In the genomic region with DNA sequence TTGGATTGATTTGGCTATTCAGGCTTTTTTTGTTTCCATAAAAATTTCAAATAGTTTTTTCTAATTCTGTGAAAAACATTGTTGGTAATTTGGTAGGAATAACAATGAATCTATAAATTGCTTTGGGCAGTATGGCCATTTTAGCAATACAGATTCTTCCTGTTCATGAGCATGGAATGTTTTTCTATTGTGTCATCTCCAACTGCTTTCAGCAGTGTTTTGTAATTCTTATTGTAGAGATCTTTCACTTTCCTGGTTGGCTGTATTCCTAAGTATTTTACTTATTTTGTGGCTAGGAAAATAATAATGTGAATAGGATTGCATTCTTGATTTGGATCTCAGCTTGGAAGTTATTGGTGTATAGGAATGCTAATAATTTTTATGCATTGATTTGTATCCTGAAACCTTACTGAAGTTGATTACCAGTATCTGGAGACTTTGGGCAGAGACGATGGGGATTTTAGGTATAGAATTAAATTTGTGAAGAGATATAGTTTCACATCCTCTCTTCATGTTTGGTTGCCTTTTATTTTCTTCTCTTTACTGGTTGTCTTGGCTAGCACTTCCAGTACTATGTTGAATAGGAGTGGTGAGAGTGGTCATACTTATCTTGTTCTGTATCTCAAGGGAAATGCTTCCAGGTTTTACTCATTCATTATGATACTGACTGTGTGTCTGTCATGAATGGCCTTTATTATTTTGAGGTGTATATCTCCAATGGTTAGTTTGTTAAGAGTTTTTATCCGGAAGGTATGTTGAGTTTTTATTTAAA, we compare ENCODE assay signal across 15 cellular contexts. TPM values are rescaled to one million over a fixed set of nuclear protein-coding genes. Genes with fewer than 3 reads are reported as not detected.
DNase-seq lines count a peak whose midpoint lies in the region; ATAC-seq lines count a peak whose summit lies in the region.
"Had no signal": no experiment of that assay in that cellular context is flagged by ENCODE, and none has a peak within 500 bp of the region (broad histone marks: within the 10 kb centered on the region; RNA-seq: fewer than 3 reads in every experiment).

No MANE protein-coding gene starts in this region.

- peak overlapping the region in 5 of 6 donors; percentile 1 to 54 (median 27) for H3K27ac Mint-ChIP-seq in naive B cell
- H3K27ac Mint-ChIP-seq: activated CD4-positive, alpha-beta memory T cell treated with anti-CD3 and anti-CD28 coated beads for 36 hours had no signal

- DNase-seq in EH (ENCODE audit: low read depth) (peak; percentile 91), NCI-H226 (peak; percentile 41), dedifferentiated amniotic fluid mesenchymal stem cell (ENCODE audit: extremely low spot score) (peak; percentile 79), naive B cell (peak; percentile 16), middle frontal gyrus (ENCODE audit: extremely low spot score, low spot score) (no peak), left ventricle myocardium superior (no peak), LoVo (ENCODE audit: low spot score) (no peak)
- DNase-seq in activated naive CD4-positive, alpha-beta T cell treated with anti-CD3 and anti-CD28 coated beads, Interleukin-2, amount 50 U/mL, for 16 hours = no peak
- DNase-seq: activated CD4-positive, alpha-beta memory T cell treated with anti-CD3 and anti-CD28 coated beads for 36 hours; aorta; gastrocnemius medialis; NCI-H1694; NCI-H510A; right lobe of liver; upper lobe of right lung had no signal

- H3K4me1 Mint-ChIP-seq in naive B cell = peaks cover 28 to 39% (median 31%) of the 10 kb centered on the region in 3 donors

- H3K9me3 Mint-ChIP-seq in naive B cell = peaks cover 9 to 25% (median 16%) of the 10 kb centered on the region in 7 donors

- H3K36me3 Mint-ChIP-seq in naive B cell = peaks cover 0 to 19% of the 10 kb centered on the region in 2 donors
- H3K36me3 Mint-ChIP-seq: activated CD4-positive, alpha-beta memory T cell treated with anti-CD3 and anti-CD28 coated beads for 36 hours had no signal

- ATAC-seq in naive B cell (ENCODE audit: low read depth in 2 of 2) = peak; percentile 81 to 88
- no peak for ATAC-seq in left ventricle myocardium superior
- ATAC-seq: gastrocnemius medialis, right lobe of liver, upper lobe of right lung had no signal

- H3K4me3 Mint-ChIP-seq in naive B cell = peak overlapping the region in 6 of 8 donors; percentile 6 to 64 (median 46)
- H3K4me3 Mint-ChIP-seq: activated CD4-positive, alpha-beta memory T cell treated with anti-CD3 and anti-CD28 coated beads for 36 hours had no signal

- intact Hi-C loops in left ventricle myocardium superior (cut with micrococcal nuclease) = no loop called here

- H3K27me3 Mint-ChIP-seq in naive B cell = no peaks in the 10 kb centered on the region

RNA-seq across cellular contexts. Expression of gene DRAM2, which starts 57.3 kb away (rescaled TPM):
- polyA plus RNA-seq in naive B cell (ENCODE audit: low read depth in 6 of 6) = 100 to 1,000 TPM; 266 to 365 (median 332) TPM
- 38.2 TPM for total RNA-seq in left ventricle myocardium superior

RNA-seq across cellular contexts. Expression of gene CEPT1, which starts 57.4 kb away (rescaled TPM):
- 10 to 100 TPM; 52.0 to 76.1 (median 65.8) TPM for polyA plus RNA-seq in naive B cell (ENCODE audit: low read depth in 6 of 6)
- total RNA-seq in left ventricle myocardium superior = 14.4 TPM

Comparison
In these comparisons a context has a peak if more than half of its experiments do, and no peak if none do; other contexts are left out.
1. DNase-seq: peak in EH (single experiment), NCI-H226 (single experiment), dedifferentiated amniotic fluid mesenchymal stem cell (single experiment) and naive B cell (single experiment); none in middle frontal gyrus (single experiment), left ventricle myocardium superior (single experiment), LoVo (single experiment) and activated naive CD4-positive, alpha-beta T cell treated with anti-CD3 and anti-CD28 coated beads, Interleukin-2, amount 50 U/mL, for 16 hours (single experiment).